Comparison of ENCODE assay signal across 8 cellular contexts in genomic region chr11:64742940-64743590, GRCh38. TPM values are rescaled to one million over a fixed set of nuclear protein-coding genes. Genes with fewer than 3 reads are reported as not detected.
DNase-seq lines count a peak whose midpoint lies in the region; ATAC-seq, FAIRE-seq and TF ChIP-seq lines count a peak whose summit lies in the region.

No MANE protein-coding gene starts in this region.

- WGBS in A549 (ENCODE audit: missing lambda C conversion rate): under 1% methylated on average over 25 of the region's 53 CpGs

- DNase-seq in A549 (ENCODE audit: low read depth in 1 of 2, low spot score in 1 of 2) (peak; percentile 48 to 92), GM19239 (ENCODE audit: insufficient read length, low spot score) (peak; percentile 92), frontal cortex (ENCODE audit: low spot score in 2 of 2) (peak; percentile 87 to 94), thoracic aorta (ENCODE audit: low spot score) (no peak)
- DNase-seq in activated T-helper 9 cell treated with anti-CD3 and anti-CD28 coated beads, Interleukin-2, amount 50 U/mL, for 16 hours (ENCODE audit: low read depth): peak; percentile 72

- TF ChIP-seq EP300 in A549 (IDR thresholded peaks at IDR 0.05): no peak

- peak overlapping the region; percentile 37; the same call in 1 of the 2 replicates for H2AFZ ChIP-seq in OCI-LY3 (ENCODE audit: low read depth, low read length)

- H3K27ac ChIP-seq in A549 (peak overlapping the region; percentile 62 to 83), OCI-LY3 (ENCODE audit: low read length) (peak overlapping the region; percentile 25), neutrophil (peak overlapping the region; percentile 100), thoracic aorta (peak overlapping the region; percentile 88 to 94)

- ATAC-seq in A549 (peak; percentile 35 to 74), thoracic aorta (ENCODE audit: insufficient number of reproducible peaks, low FRiP score, low read depth) (peak; percentile 40), GM21367 (IDR thresholded peaks at IDR 0.05; ENCODE audit: unreplicated experiment) (no peak)

- POLR2A ChIA-PET in A549 (lab: Yijun Ruan, JAX): no interaction called here

- H3K9ac ChIP-seq in OCI-LY3 (ENCODE audit: low read length): peak overlapping the region; percentile 93

- no peaks in the 10 kb centered on the region for H4K20me1 ChIP-seq in OCI-LY3 (ENCODE audit: insufficient read depth, low read length)

- TF ChIP-seq CTCF in A549 (IDR thresholded peaks at IDR 0.05): peak; percentile 85
- peak; percentile 75 for TF ChIP-seq CTCF in OCI-LY3 (IDR thresholded peaks at IDR 0.05; ENCODE audit: low read depth, low read length)
- peak; percentile 96 for TF ChIP-seq CTCF in neutrophil (IDR thresholded peaks at IDR 0.05)
- peak; percentile 92 for TF ChIP-seq CTCF in thoracic aorta (IDR thresholded peaks at IDR 0.05)

- TF ChIP-seq POLR2A in A549 (IDR thresholded peaks at IDR 0.05; ENCODE audit: low read length): no peak

- H3K9me3 ChIP-seq in A549 (no peaks in the 10 kb centered on the region), OCI-LY3 (ENCODE audit: insufficient read depth, low read length) (no peaks in the 10 kb centered on the region), neutrophil (no peaks in the 10 kb centered on the region), thoracic aorta (no peaks in the 10 kb centered on the region)

- H3K27me3 ChIP-seq in OCI-LY3 (ENCODE audit: low read depth, low read length): no peaks in the 10 kb centered on the region
- H3K27me3 ChIP-seq in neutrophil: no peaks in the 10 kb centered on the region
- no peaks in the 10 kb centered on the region for H3K27me3 ChIP-seq in thoracic aorta (replicated peaks; ENCODE audit: insufficient read depth)

- H3K4me2 ChIP-seq in A549 (peak overlapping the region; percentile 99), OCI-LY3 (ENCODE audit: low read length) (peak overlapping the region; percentile 99)

- TF ChIP-seq RAD21 in A549 (conservative IDR thresholded peaks at IDR 0.05 in 1 of 2, IDR thresholded peaks at IDR 0.05 in 1 of 2): peak; percentile 38 to 68

- H3K36me3 ChIP-seq in OCI-LY3 (replicated peaks; ENCODE audit: low read depth, low read length) (no peaks in the 10 kb centered on the region), neutrophil (peaks cover 36% of the 10 kb centered on the region), thoracic aorta (no peaks in the 10 kb centered on the region)

- H3K4me3 ChIP-seq in A549 (peak overlapping the region; percentile 61), OCI-LY3 (ENCODE audit: low read length) (peak overlapping the region; percentile 84), neutrophil (ENCODE audit: low read depth in 1 of 2, low read length in 1 of 2) (peak overlapping the region; percentile 98), thoracic aorta (peak overlapping the region; percentile 79)

- no peaks in the 10 kb centered on the region for H3K79me2 ChIP-seq in OCI-LY3 (ENCODE audit: low read length)

- peaks cover 28% of the 10 kb centered on the region for H3K4me1 ChIP-seq in A549
- peaks cover 22% of the 10 kb centered on the region for H3K4me1 ChIP-seq in OCI-LY3 (ENCODE audit: low read length)
- peaks cover 35 to 40% of the 10 kb centered on the region in 2 experiments for H3K4me1 ChIP-seq in neutrophil (ENCODE audit: control insufficient read depth in 1 of 2, insufficient read depth in 1 of 2, low read depth in 1 of 2, low read length in 1 of 2)
- peaks cover 3 to 23% of the 10 kb centered on the region in 2 donors for H3K4me1 ChIP-seq in thoracic aorta (ENCODE audit: control insufficient read depth in 1 of 2, low read depth in 2 of 2)

- FAIRE-seq in A549 (lab: Jason Lieb, UNC) (no peak), GM19239 (lab: Jason Lieb, UNC) (peak; percentile 59), frontal cortex (lab: Jason Lieb, UNC) (no peak)

- CTCF ChIA-PET in A549 (lab: Yijun Ruan, JAX): interaction anchor here (0.7 to 7.2 kb wide), 28 partner anchors 12 to 438 kb away, joined by 3 to 104 read pairs (median 4); partner anchors contain the start of genes MAP4K2 and PYGM

TF ChIP-seq in A549, 52 proteins besides CTCF, POLR2A, EP300 and RAD21:
- peak; percentile 54 for TF ChIP-seq SMC3 (IDR thresholded peaks at IDR 0.05)
- no peak for TF ChIP-seq NFE2L2 (conservative IDR thresholded peaks at IDR 0.05; ENCODE audit: low read length)
- TF ChIP-seq CEBPB (IDR thresholded peaks at IDR 0.05): peak; percentile 64 to 79; a peak in 3 of 4 replicates
- no peak for TF ChIP-seq ZSCAN20 (CRISPR knock-in tag; IDR thresholded peaks at IDR 0.05)
- TF ChIP-seq SREBF2 (IDR thresholded peaks at IDR 0.05): no peak
- no peak for TF ChIP-seq CBX8 (IDR thresholded peaks at IDR 0.05)
- no peak for TF ChIP-seq HOXA7 (CRISPR knock-in tag; IDR thresholded peaks at IDR 0.05)
- 0 out of 2 replicates have a peak, but pooled peaks have one; percentile 20 for TF ChIP-seq HES2 (IDR thresholded peaks at IDR 0.05)
- peak; percentile 90; the same call in 1 of the 2 replicates for TF ChIP-seq RNF2 (IDR thresholded peaks at IDR 0.05; ENCODE audit: borderline replicate concordance, low read depth)
- no peak for TF ChIP-seq PBX3 (IDR thresholded peaks at IDR 0.05)
- TF ChIP-seq TP53 (CRISPR knock-in tag; IDR thresholded peaks at IDR 0.05): no peak
- no peak for TF ChIP-seq MAX (IDR thresholded peaks at IDR 0.05)
- no peak for TF ChIP-seq FOXS1 (CRISPR knock-in tag; IDR thresholded peaks at IDR 0.05)

RNA-seq across cellular contexts. Expression of gene RASGRP2, which starts 0.9 kb away (rescaled TPM):
- polyA plus RNA-seq in A549 (2011; rRNA removed): 0.88 and 0.95 TPM in 2 replicates
- polyA plus RNA-seq in A549 (2012; cell fraction: cytosol; rRNA removed): 1.3 and 1.8 TPM in 2 replicates
- 2.3 and 3.0 TPM in 2 replicates for polyA plus RNA-seq in A549 (2012; cell fraction: nucleus; rRNA removed)
- 0.89 to 1.1 TPM (median 0.94 TPM) in 3 replicates for polyA plus RNA-seq in A549 (2017; fragmentation: RNase III; extraction: RNeasy Plus Mini Kit Qiagen cat#74134 plus additional on column Dnase treatment)
- polyA minus RNA-seq in A549 (2011; rRNA and poly(A)+ RNA removed): 1.5 and 1.9 TPM in 2 replicates
- 24.9 TPM for total RNA-seq in frontal cortex
- 10 to 100 TPM; 78.4 to 89.1 TPM for total RNA-seq in thoracic aorta

RNA-seq across cellular contexts. Expression of gene PYGM, which starts 16.7 kb away (rescaled TPM):
- polyA plus RNA-seq in A549 (2011; rRNA removed): 0.22 and 0.40 TPM in 2 replicates
- polyA plus RNA-seq in A549 (2012; cell fraction: cytosol; rRNA removed): 0.26 and 0.32 TPM in 2 replicates
- 1.3 TPM in 2 replicates for polyA plus RNA-seq in A549 (2012; cell fraction: nucleus; rRNA removed)
- polyA plus RNA-seq in A549 (2017; fragmentation: RNase III; extraction: RNeasy Plus Mini Kit Qiagen cat#74134 plus additional on column Dnase treatment): 0.23 to 0.51 TPM (median 0.39 TPM) in 3 replicates
- 0.41 and 0.58 TPM in 2 replicates for polyA minus RNA-seq in A549 (2011; rRNA and poly(A)+ RNA removed)
- 0.82 TPM for total RNA-seq in frontal cortex
- total RNA-seq in thoracic aorta: 10 to 100 TPM; 12.2 to 13.4 TPM

RNA-seq across cellular contexts. Expression of gene NRXN2, which starts 20.1 kb away (rescaled TPM):
- polyA plus RNA-seq in A549 (2011; rRNA removed): not detected in 2 replicates
- polyA plus RNA-seq in A549 (2012; cell fraction: cytosol; rRNA removed): 0.06 and 0.11 TPM in 2 replicates
- 0.01 and 0.02 TPM in 2 replicates for polyA plus RNA-seq in A549 (2012; cell fraction: nucleus; rRNA removed)
- 0.04 to 0.17 TPM (median 0.07 TPM) in 3 replicates for polyA plus RNA-seq in A549 (2017; fragmentation: RNase III; extraction: RNeasy Plus Mini Kit Qiagen cat#74134 plus additional on column Dnase treatment)
- not detected in 2 replicates for polyA minus RNA-seq in A549 (2011; rRNA and poly(A)+ RNA removed)
- 204 TPM for total RNA-seq in frontal cortex
- total RNA-seq in thoracic aorta: 10 to 100 TPM; 40.3 to 41.3 TPM

RNA-seq across cellular contexts. Expression of gene SF1, which starts 35.3 kb away (rescaled TPM):
- polyA plus RNA-seq in A549 (2011; rRNA removed) (88.8 and 104 TPM in 2 replicates), A549 (2017; fragmentation: RNase III; extraction: RNeasy Plus Mini Kit Qiagen cat#74134 plus additional on column Dnase treatment) (268 to 341 TPM (median 310 TPM) in 3 replicates)
- 88.5 and 106 TPM in 2 replicates for polyA plus RNA-seq in A549 (2012; cell fraction: cytosol; rRNA removed)
- 240 and 241 TPM in 2 replicates for polyA plus RNA-seq in A549 (2012; cell fraction: nucleus; rRNA removed)
- 87.7 and 103 TPM in 2 replicates for polyA minus RNA-seq in A549 (2011; rRNA and poly(A)+ RNA removed)
- total RNA-seq in frontal cortex (62.4 TPM), thoracic aorta (100 to 1,000 TPM; 250 to 512 TPM)

RNA-seq across cellular contexts. Expression of gene MAP4K2, which starts 59.9 kb away (rescaled TPM):
- 9.4 and 10.2 TPM in 2 replicates for polyA plus RNA-seq in A549 (2011; rRNA removed)
- polyA plus RNA-seq in A549 (2012; cell fraction: cytosol; rRNA removed): 13.1 and 13.5 TPM in 2 replicates
- 25.7 and 33.8 TPM in 2 replicates for polyA plus RNA-seq in A549 (2012; cell fraction: nucleus; rRNA removed)
- 8.4 to 10.6 TPM (median 9.9 TPM) in 3 replicates for polyA plus RNA-seq in A549 (2017; fragmentation: RNase III; extraction: RNeasy Plus Mini Kit Qiagen cat#74134 plus additional on column Dnase treatment)
- polyA minus RNA-seq in A549 (2011; rRNA and poly(A)+ RNA removed): 11.3 and 17.7 TPM in 2 replicates
- total RNA-seq in frontal cortex: 7.3 TPM
- 10 to 100 TPM; 23.3 to 39.1 TPM for total RNA-seq in thoracic aorta

Comparison
In these comparisons a context has a peak if more than half of its experiments do, and no peak if none do; other contexts are left out.
1. H3K27ac ChIP-seq: peak in every context shown above with its lines; median percentile 100 in neutrophil; 91 in thoracic aorta; 72 in A549; 25 in OCI-LY3.